Comparison of ENCODE assay signal across 1 cellular context in genomic region chr12:122641976-122642375, GRCh38.
TF ChIP-seq lines count a peak whose summit lies in the region.

No MANE protein-coding gene starts in this region.

TF ChIP-seq in WTC11, 78 proteins besides CTCF, POLR2A, EP300 and RAD21 (continued from another document):
- TF ChIP-seq AR (CRISPR knock-in tag; IDR thresholded peaks at IDR 0.05): no peak
- no peak for TF ChIP-seq KAT7 (CRISPR knock-in tag; IDR thresholded peaks at IDR 0.05; ENCODE audit: borderline replicate concordance)
- no peak for TF ChIP-seq JUN (CRISPR knock-in tag; IDR thresholded peaks at IDR 0.05)
- no peak for TF ChIP-seq ZBTB21 (CRISPR knock-in tag; IDR thresholded peaks at IDR 0.05; ENCODE audit: borderline replicate concordance)
